In genomic region chr7:129338450-129338849, GRCh38 we compare ENCODE assay signal across 1 cellular context.
TF ChIP-seq lines count a peak whose summit lies in the region.

No MANE protein-coding gene starts in this region.

TF ChIP-seq in HepG2, 621 proteins besides CTCF, POLR2A, EP300 and RAD21 (continued from another document):
- TF ChIP-seq ZNF770 (CRISPR knock-in tag; IDR thresholded peaks at IDR 0.05), result 0 out of 2 replicates have a peak, but pooled peaks have one; percentile 2
